In the genomic region with DNA sequence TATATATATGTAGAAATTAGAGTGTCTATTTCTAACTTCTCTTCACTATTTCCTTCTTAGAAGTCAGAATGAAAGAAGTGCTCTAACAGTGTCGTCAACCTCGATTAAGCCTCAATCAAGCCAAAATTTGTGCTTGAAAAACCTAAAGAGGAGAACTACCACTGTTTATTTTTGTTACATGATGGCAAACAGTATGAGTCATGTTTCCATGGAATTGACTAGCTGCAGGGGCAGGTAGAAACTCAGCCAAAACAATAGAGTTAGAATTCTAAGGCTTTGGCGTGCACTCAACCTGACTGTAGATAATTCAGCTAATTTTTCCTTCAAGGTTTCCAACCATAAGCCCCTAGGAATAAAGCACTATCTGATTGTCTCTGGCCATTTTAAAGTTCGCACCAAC, we compare ENCODE assay signal across 12 cellular contexts.
DNase-seq lines count a peak whose midpoint lies in the region; ATAC-seq and TF ChIP-seq lines count a peak whose summit lies in the region.
"Had no signal": no experiment of that assay in that cellular context is flagged by ENCODE, and none has a peak within 500 bp of the region (broad histone marks: within the 10 kb centered on the region; RNA-seq: fewer than 3 reads in every experiment).

No MANE protein-coding gene starts in this region.

- 20% methylated on average over 4 of the region's 4 CpGs for WGBS in mammary epithelial cell (ENCODE audit: low coverage, missing lambda C conversion rate)
- 80% methylated on average over 4 of the region's 4 CpGs for WGBS in mesenchymal stem cell

- no TSS peak for BruUV-seq in mammary epithelial cell (replicated peaks; lab: Mats Ljungman, UMichigan)

- H3K27ac ChIP-seq in mammary epithelial cell (ENCODE audit: insufficient read depth, low read depth, low read length) (peak overlapping the region; percentile 72), mesenchymal stem cell (ENCODE audit: low read length, poor library complexity, severe bottlenecking) (no peak overlapping the region)

- CTCF ChIA-PET in mammary epithelial cell (lab: Charles Lee; ENCODE audit: low non-redundant PET) = interaction anchor here (0.6 to 1.4 kb wide), 3 partner anchors 76 to 460 kb away, joined by 3 to 6 read pairs (median 5); no protein-coding TSS in a partner anchor

- dilution Hi-C loops in mammary epithelial cell (cut with HindIII; ENCODE audit: low sequenced_read_pairs) = loop anchor here (10.0 to 25.0 kb wide), 2 partner anchors 113 to 666 kb away; no protein-coding TSS in a partner anchor

- H3K9ac ChIP-seq in mammary epithelial cell (ENCODE audit: insufficient read depth, low read length) (peak overlapping the region; percentile 54), mesenchymal stem cell (ENCODE audit: low read length) (peak overlapping the region; percentile 30)

- H2BK120ac ChIP-seq in mesenchymal stem cell (ENCODE audit: low read depth, low read length) = no peak overlapping the region

- in situ Hi-C loops in mammary epithelial cell (cut with MboI; ENCODE audit: low sequenced_read_pairs in 2 of 2) = loop anchor here (10.0 to 25.0 kb wide), 4 partner anchors 113 to 663 kb away; no protein-coding TSS in a partner anchor

- no peak overlapping the region for H3K14ac ChIP-seq in mesenchymal stem cell (ENCODE audit: low read length in 2 of 2)

- H2BK5ac ChIP-seq in mesenchymal stem cell (ENCODE audit: low read depth, low read length, poor library complexity, severe bottlenecking) = no peak overlapping the region

- no peak overlapping the region for H2BK12ac ChIP-seq in mesenchymal stem cell (ENCODE audit: low read length in 2 of 2)

- intact Hi-C loops in mammary epithelial cell (cut with micrococcal nuclease) = no loop called here
- intact Hi-C loops in posterior vena cava (cut with DNase I) = loop anchor here in 1 of 2 donors (5.0 to 10.0 kb wide), 3 partner anchors 113 to 663 kb away; no protein-coding TSS in a partner anchor

- H3K23ac ChIP-seq in mesenchymal stem cell (ENCODE audit: low read length in 2 of 2) = no peak overlapping the region

- H3K27me3 ChIP-seq in mammary epithelial cell (ENCODE audit: insufficient read depth, low read length) (no peaks in the 10 kb centered on the region), mesenchymal stem cell (ENCODE audit: control insufficient read depth in 1 of 2, insufficient read depth in 1 of 2, low read length in 2 of 2) (peaks cover 0 to 3% of the 10 kb centered on the region in 2 experiments)

- H2AFZ ChIP-seq in mammary epithelial cell (ENCODE audit: low read depth, low read length) (no peak overlapping the region), mesenchymal stem cell (ENCODE audit: low read depth, low read length) (no peak overlapping the region)

- H3K79me2 ChIP-seq in mammary epithelial cell (ENCODE audit: insufficient read depth, low read length) = no peaks in the 10 kb centered on the region

- no peaks in the 10 kb centered on the region for H4K20me1 ChIP-seq in mammary epithelial cell (ENCODE audit: insufficient read depth, low read length)

- no peak overlapping the region for H3K18ac ChIP-seq in mesenchymal stem cell (ENCODE audit: low read depth in 1 of 2, low read length in 2 of 2)

- H3K9me3 ChIP-seq in mammary epithelial cell (replicated peaks; ENCODE audit: insufficient read depth, low read length) = no peaks in the 10 kb centered on the region
- H3K9me3 ChIP-seq in mesenchymal stem cell (ENCODE audit: control insufficient read depth, low read length) = no peaks in the 10 kb centered on the region

- H3K4ac ChIP-seq in mesenchymal stem cell (ENCODE audit: low read depth in 1 of 2, low read length in 2 of 2) = no peak overlapping the region

- no peak overlapping the region for H2AK5ac ChIP-seq in mesenchymal stem cell (ENCODE audit: low read length, severe bottlenecking)

- H4K91ac ChIP-seq in mesenchymal stem cell (ENCODE audit: low read length) = no peak overlapping the region

- H3K4me1 ChIP-seq in mammary epithelial cell (ENCODE audit: insufficient read depth, low read length) = peaks cover 8% of the 10 kb centered on the region
- H3K4me1 ChIP-seq in mesenchymal stem cell (ENCODE audit: control insufficient read depth, insufficient read depth, low read depth, low read length) = peaks cover 1% of the 10 kb centered on the region

- H3K4me2 ChIP-seq in mammary epithelial cell (ENCODE audit: insufficient read depth, low read depth, low read length) (peak overlapping the region; percentile 61), mesenchymal stem cell (ENCODE audit: low read length, poor library complexity, severe bottlenecking) (no peak overlapping the region)

- no peaks in the 10 kb centered on the region for H3K79me1 ChIP-seq in mesenchymal stem cell (replicated peaks; ENCODE audit: low read length, poor library complexity, severe bottlenecking)

- no peak for ATAC-seq in left lobe of liver

- H3K4me3 ChIP-seq in mammary epithelial cell (replicated peaks in 1 of 3; ENCODE audit: insufficient read depth in 1 of 3, low read depth in 2 of 3, low read length in 3 of 3) = no peak overlapping the region
- H3K4me3 ChIP-seq in mesenchymal stem cell (ENCODE audit: insufficient read depth in 1 of 2, low read depth in 1 of 2, low read length in 2 of 2) = no peak overlapping the region
- H3K4me3 ChIP-seq: GM12878 had no signal

- DNase-seq in NCI-H748 (lab: John Stamatoyannopoulos, UW; ENCODE audit: unreplicated experiment) (peak; percentile 8), NCI-H748 treated with DMSO at 0.1 percent for 48 hours (lab: John Stamatoyannopoulos, UW) (no peak), NCI-H146 treated with DMSO at 0.1 percent for 48 hours (lab: John Stamatoyannopoulos, UW; ENCODE audit: unreplicated experiment) (peak; percentile 14), mammary epithelial cell (peak; percentile 71), mesenchymal stem cell (no peak), left lobe of liver (ENCODE audit: low spot score) (no peak), posterior vena cava (ENCODE audit: low spot score) (no peak), islet precursor cell (no peak)
- DNase-seq: activated CD8-positive, alpha-beta memory T cell treated with anti-CD3 and anti-CD28 coated beads, Interleukin-2, amount 50 U/mL, for 48 hours; CD4-positive, alpha-beta T cell; NCI-H1092 had no signal

- H3K36me3 ChIP-seq in mammary epithelial cell (ENCODE audit: insufficient read depth, low read length) = no peaks in the 10 kb centered on the region
- H3K36me3 ChIP-seq in mesenchymal stem cell (ENCODE audit: control insufficient read depth in 1 of 2, insufficient read depth in 2 of 2, low read depth in 1 of 2, low read length in 2 of 2) = no peaks in the 10 kb centered on the region

- H4K8ac ChIP-seq in mesenchymal stem cell (ENCODE audit: low read length) = no peak overlapping the region

- TF ChIP-seq CTCF in mammary epithelial cell (conservative IDR thresholded peaks at IDR 0.05 in 1 of 2, IDR thresholded peaks at IDR 0.05 in 1 of 2; ENCODE audit: extremely low read depth in 1 of 2, insufficient read depth in 1 of 2, low read depth in 1 of 2, low read length in 2 of 2) = no peak

- no peak overlapping the region for H2BK15ac ChIP-seq in mesenchymal stem cell (ENCODE audit: low read depth, poor library complexity, severe bottlenecking)

Comparison
In these comparisons a context has a peak if more than half of its experiments do, and no peak if none do; other contexts are left out.
1. DNase-seq: peak in NCI-H748 (single experiment), NCI-H146 treated with DMSO at 0.1 percent for 48 hours (single experiment) and mammary epithelial cell (single experiment); none in NCI-H748 treated with DMSO at 0.1 percent for 48 hours (single experiment), mesenchymal stem cell (single experiment), left lobe of liver (single experiment), posterior vena cava (single experiment) and islet precursor cell (single experiment).